Comparison of ENCODE assay signal across 1 cellular context in genomic region chr1:113978863-113979702, GRCh38.
TF ChIP-seq lines count a peak whose summit lies in the region.

OLFML3 (plus strand) TSS chr1:113979474; CDS start chr1:113979517, 43 bp downstream.

TF ChIP-seq in GM23338, 12 proteins besides CTCF, POLR2A, EP300 and RAD21 (continued from another document):
- no peak for TF ChIP-seq EZH2 (IDR thresholded peaks at IDR 0.05; ENCODE audit: low read depth, unreplicated experiment)
- no peak; the same call in none of the 2 replicates for TF ChIP-seq ETS1 (IDR thresholded peaks at IDR 0.05)
- no peak for TF ChIP-seq NANOG (IDR thresholded peaks at IDR 0.05; ENCODE audit: borderline replicate concordance)
TF ChIP-seq in GM23338: peak in this region for 4.
